Comparison of ENCODE assay signal across 27 cellular contexts in the genomic region with DNA sequence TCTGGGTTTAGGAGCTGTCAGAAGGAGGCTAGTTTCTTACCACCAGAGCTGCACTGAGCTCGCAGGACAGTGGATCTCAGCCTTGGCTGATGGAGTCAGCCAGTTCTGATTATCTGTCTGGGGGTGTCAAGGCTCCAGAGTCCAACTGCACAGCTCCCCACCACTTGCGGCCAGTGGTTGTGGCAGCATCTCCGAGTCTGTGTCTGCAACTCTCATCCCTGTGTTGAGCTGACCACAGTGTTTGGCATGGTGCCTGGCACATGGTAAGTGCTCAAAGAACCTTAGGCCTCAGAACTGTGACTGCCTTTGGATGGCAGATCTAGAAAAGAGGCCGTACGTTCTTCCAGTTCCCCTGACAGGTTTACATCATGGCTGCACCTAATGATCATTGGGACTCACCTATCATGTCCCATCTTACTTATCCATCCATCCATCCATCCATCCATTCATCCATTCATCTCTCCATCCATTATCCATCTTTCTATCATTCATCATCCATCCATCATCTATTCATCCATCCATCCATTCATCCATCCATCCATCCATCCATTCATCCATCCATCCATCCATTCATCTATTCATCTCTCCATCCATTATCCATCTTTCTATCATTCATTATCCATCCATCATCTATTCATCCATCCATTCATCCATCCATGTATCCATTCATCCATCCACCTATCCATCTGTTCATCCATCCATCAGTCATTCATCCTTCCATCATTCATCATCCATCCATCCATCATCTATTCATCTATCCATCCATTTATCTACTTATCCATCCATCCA.
DNase-seq lines count a peak whose midpoint lies in the region; ATAC-seq and TF ChIP-seq lines count a peak whose summit lies in the region.
"Had no signal": no experiment of that assay in that cellular context is flagged by ENCODE, and none has a peak within 500 bp of the region (broad histone marks: within the 10 kb centered on the region; RNA-seq: fewer than 3 reads in every experiment).

No MANE protein-coding gene starts in this region.

- H3K4me1 ChIP-seq in HEK293 (ENCODE audit: control insufficient read depth, insufficient read depth, low read length) = no peaks in the 10 kb centered on the region
- H3K4me1 ChIP-seq in lower lobe of right lung = peaks cover 2% of the 10 kb centered on the region

- H3K36me3 ChIP-seq in HEK293 (ENCODE audit: control insufficient read depth in 2 of 2, insufficient read depth in 1 of 2, low read length in 2 of 2) (no peaks in the 10 kb centered on the region), lower lobe of right lung (no peaks in the 10 kb centered on the region)
- H3K36me3 ChIP-seq: Peyer's patch had no signal

- no peak overlapping the region for H3K4me3 ChIP-seq in AG10803 (ENCODE audit: low read length)
- no peak overlapping the region for H3K4me3 ChIP-seq in HEK293 (ENCODE audit: low read depth, low read length)
- H3K4me3 ChIP-seq in lower lobe of right lung = no peak overlapping the region
- H3K4me3 ChIP-seq: Peyer's patch, smooth muscle cell had no signal

- H3K9me3 ChIP-seq in HEK293 (ENCODE audit: control insufficient read depth, insufficient read depth, low read depth, low read length) = no peaks in the 10 kb centered on the region
- no peaks in the 10 kb centered on the region for H3K9me3 ChIP-seq in lower lobe of right lung
- H3K9me3 ChIP-seq: Peyer's patch had no signal

- ATAC-seq in lower lobe of right lung (no peak), left colon (no peak)
- ATAC-seq: activated T-cell treated with anti-CD3 and anti-CD28 coated beads, Interleukin-2, amount 50 U/mL, for 4 hours; natural killer cell; T-cell had no signal

- H3K27me3 ChIP-seq in lower lobe of right lung (ENCODE audit: low read depth) = no peaks in the 10 kb centered on the region
- H3K27me3 ChIP-seq: Peyer's patch had no signal

- intact Hi-C loops in lower lobe of right lung (cut with DNase I) (no loop called here), left colon (cut with DNase I, micrococcal nuclease) (no loop called here)

- CTCF ChIA-PET in HEK293 (lab: Yijun Ruan, JAX) = interaction anchor here (0.6 kb wide), 1 partner anchor 1581 kb away, joined by 3 read pairs; no protein-coding TSS in a partner anchor

- POLR2A ChIA-PET in HEK293 (lab: Yijun Ruan, JAX) = no interaction called here

- no peak overlapping the region for H3K27ac ChIP-seq in HEK293 (ENCODE audit: extremely low read depth, low read depth, low read length)
- H3K27ac ChIP-seq in lower lobe of right lung = no peak overlapping the region
- H3K27ac ChIP-seq: Peyer's patch had no signal

- DNase-seq in AG10803 (ENCODE audit: low read depth) (peak; percentile 14), astrocyte of the hippocampus (ENCODE audit: low read depth, low spot score) (peak; percentile 29), lower lobe of right lung (peak; percentile 41), globus pallidus (ENCODE audit: low spot score) (no peak), NCI-H1436 (lab: John Stamatoyannopoulos, UW) (no peak), left colon (no peak)
- DNase-seq: activated B cell treated with CpG ODN at 0.5 μM for 24 hours; activated CD4-positive, alpha-beta T cell treated with anti-CD3 and anti-CD28 coated beads, Interleukin-2, amount 10 ng/mL, durations not matched to agents 7 days and 5 days; activated gamma-delta T cell; activated naive CD8-positive, alpha-beta T cell treated with anti-CD3 and anti-CD28 coated beads for 36 hours; activated T-cell treated with anti-CD3 and anti-CD28 coated beads, Interleukin-2, amount 50 U/mL, for 4 hours; caudate nucleus; EL; erythroblast; glutamatergic neuron; H7; natural killer cell; NCI-H1417 treated with DMSO at 0.1 percent for 48 hours; NCI-H2081; NCI-H345; NCI-H69; Peyer's patch; stimulated activated CD4-positive, alpha-beta T cell treated with anti-CD3 and anti-CD28 coated beads, Interleukin-1b, Interleukin-23, amount 100 ng/mL, for 48 hours; stimulated activated naive CD4-positive, alpha-beta T cell treated with Interleukin-2 at 50 U/mL for 16 hours; T-cell had no signal

- TF ChIP-seq CTCF in AG10803 (conservative IDR thresholded peaks at IDR 0.05; ENCODE audit: low read length) = no peak
- TF ChIP-seq CTCF in HEK293 (tag by site-specific recombination; IDR thresholded peaks at IDR 0.05) = no peak
- no peak for TF ChIP-seq CTCF in lower lobe of right lung (IDR thresholded peaks at IDR 0.05)

TF ChIP-seq in HEK293, 187 proteins besides CTCF, POLR2A, EP300 and RAD21 (continues in another document):
- peak; percentile 100 for TF ChIP-seq ZBTB17 (tag by site-specific recombination; IDR thresholded peaks at IDR 0.05)
- no peak for TF ChIP-seq ZNF677 (tag by site-specific recombination; IDR thresholded peaks at IDR 0.05)
- no peak for TF ChIP-seq ZNF24 (tag by site-specific recombination; IDR thresholded peaks at IDR 0.05)
- TF ChIP-seq ZNF510 (tag by site-specific recombination; IDR thresholded peaks at IDR 0.05; ENCODE audit: insufficient replicate concordance) = no peak
- TF ChIP-seq ZNF311 (tag by site-specific recombination; IDR thresholded peaks at IDR 0.05; ENCODE audit: borderline replicate concordance) = 0 out of 2 replicates have a peak, but pooled peaks have one; percentile 35
- no peak for TF ChIP-seq ZEB2 (tag by site-specific recombination; IDR thresholded peaks at IDR 0.05)
- peak; percentile 99 for TF ChIP-seq ZNF366 (tag by site-specific recombination; conservative IDR thresholded peaks at IDR 0.05)
- TF ChIP-seq, protein P1, sequence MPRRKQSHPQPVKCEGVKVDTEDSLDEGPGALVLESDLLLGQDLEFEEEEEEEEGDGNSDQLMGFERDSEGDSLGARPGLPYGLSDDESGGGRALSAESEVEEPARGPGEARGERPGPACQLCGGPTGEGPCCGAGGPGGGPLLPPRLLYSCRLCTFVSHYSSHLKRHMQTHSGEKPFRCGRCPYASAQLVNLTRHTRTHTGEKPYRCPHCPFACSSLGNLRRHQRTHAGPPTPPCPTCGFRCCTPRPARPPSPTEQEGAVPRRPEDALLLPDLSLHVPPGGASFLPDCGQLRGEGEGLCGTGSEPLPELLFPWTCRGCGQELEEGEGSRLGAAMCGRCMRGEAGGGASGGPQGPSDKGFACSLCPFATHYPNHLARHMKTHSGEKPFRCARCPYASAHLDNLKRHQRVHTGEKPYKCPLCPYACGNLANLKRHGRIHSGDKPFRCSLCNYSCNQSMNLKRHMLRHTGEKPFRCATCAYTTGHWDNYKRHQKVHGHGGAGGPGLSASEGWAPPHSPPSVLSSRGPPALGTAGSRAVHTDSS (tag by site-specific recombination; IDR thresholded peaks at IDR 0.05) = no peak
- TF ChIP-seq, protein P2, sequence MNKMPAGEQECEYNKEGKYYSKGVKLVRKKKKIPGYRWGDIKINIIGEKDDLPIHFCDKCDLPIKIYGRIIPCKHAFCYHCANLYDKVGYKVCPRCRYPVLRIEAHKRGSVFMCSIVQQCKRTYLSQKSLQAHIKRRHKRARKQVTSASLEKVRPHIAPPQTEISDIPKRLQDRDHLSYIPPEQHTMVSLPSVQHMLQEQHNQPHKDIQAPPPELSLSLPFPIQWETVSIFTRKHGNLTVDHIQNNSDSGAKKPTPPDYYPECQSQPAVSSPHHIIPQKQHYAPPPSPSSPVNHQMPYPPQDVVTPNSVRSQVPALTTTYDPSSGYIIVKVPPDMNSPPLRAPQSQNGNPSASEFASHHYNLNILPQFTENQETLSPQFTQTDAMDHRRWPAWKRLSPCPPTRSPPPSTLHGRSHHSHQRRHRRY (tag by site-specific recombination; IDR thresholded peaks at IDR 0.05) = no peak
- TF ChIP-seq OVOL3 (tag by site-specific recombination; IDR thresholded peaks at IDR 0.05) = no peak
- TF ChIP-seq KLF10 (tag by site-specific recombination; IDR thresholded peaks at IDR 0.05) = no peak
- no peak for TF ChIP-seq HOXC10 (CRISPR knock-in tag; IDR thresholded peaks at IDR 0.05)
- TF ChIP-seq, protein P3, sequence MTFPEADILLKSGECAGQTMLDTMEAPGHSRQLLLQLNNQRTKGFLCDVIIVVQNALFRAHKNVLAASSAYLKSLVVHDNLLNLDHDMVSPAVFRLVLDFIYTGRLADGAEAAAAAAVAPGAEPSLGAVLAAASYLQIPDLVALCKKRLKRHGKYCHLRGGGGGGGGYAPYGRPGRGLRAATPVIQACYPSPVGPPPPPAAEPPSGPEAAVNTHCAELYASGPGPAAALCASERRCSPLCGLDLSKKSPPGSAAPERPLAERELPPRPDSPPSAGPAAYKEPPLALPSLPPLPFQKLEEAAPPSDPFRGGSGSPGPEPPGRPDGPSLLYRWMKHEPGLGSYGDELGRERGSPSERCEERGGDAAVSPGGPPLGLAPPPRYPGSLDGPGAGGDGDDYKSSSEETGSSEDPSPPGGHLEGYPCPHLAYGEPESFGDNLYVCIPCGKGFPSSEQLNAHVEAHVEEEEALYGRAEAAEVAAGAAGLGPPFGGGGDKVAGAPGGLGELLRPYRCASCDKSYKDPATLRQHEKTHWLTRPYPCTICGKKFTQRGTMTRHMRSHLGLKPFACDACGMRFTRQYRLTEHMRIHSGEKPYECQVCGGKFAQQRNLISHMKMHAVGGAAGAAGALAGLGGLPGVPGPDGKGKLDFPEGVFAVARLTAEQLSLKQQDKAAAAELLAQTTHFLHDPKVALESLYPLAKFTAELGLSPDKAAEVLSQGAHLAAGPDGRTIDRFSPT (tag by site-specific recombination; IDR thresholded peaks at IDR 0.05) = no peak
- TF ChIP-seq ZNF221 (tag by site-specific recombination; IDR thresholded peaks at IDR 0.05; ENCODE audit: borderline replicate concordance) = no peak
- no peak for TF ChIP-seq ZSCAN30 (tag by site-specific recombination; IDR thresholded peaks at IDR 0.05)
- TF ChIP-seq, protein P4, sequence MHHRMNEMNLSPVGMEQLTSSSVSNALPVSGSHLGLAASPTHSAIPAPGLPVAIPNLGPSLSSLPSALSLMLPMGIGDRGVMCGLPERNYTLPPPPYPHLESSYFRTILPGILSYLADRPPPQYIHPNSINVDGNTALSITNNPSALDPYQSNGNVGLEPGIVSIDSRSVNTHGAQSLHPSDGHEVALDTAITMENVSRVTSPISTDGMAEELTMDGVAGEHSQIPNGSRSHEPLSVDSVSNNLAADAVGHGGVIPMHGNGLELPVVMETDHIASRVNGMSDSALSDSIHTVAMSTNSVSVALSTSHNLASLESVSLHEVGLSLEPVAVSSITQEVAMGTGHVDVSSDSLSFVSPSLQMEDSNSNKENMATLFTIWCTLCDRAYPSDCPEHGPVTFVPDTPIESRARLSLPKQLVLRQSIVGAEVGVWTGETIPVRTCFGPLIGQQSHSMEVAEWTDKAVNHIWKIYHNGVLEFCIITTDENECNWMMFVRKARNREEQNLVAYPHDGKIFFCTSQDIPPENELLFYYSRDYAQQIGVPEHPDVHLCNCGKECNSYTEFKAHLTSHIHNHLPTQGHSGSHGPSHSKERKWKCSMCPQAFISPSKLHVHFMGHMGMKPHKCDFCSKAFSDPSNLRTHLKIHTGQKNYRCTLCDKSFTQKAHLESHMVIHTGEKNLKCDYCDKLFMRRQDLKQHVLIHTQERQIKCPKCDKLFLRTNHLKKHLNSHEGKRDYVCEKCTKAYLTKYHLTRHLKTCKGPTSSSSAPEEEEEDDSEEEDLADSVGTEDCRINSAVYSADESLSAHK (tag by site-specific recombination; IDR thresholded peaks at IDR 0.05) = no peak
- no peak for TF ChIP-seq ZNF19 (tag by site-specific recombination; IDR thresholded peaks at IDR 0.05; ENCODE audit: low read depth)

Comparison
In these comparisons a context has a peak if more than half of its experiments do, and no peak if none do; other contexts are left out.
1. DNase-seq: peak in AG10803 (single experiment), astrocyte of the hippocampus (single experiment) and lower lobe of right lung (single experiment); none in globus pallidus (single experiment), NCI-H1436 (single experiment) and left colon (0 of 2).